9 cellular contexts compared by ENCODE assay signal in the genomic region with DNA sequence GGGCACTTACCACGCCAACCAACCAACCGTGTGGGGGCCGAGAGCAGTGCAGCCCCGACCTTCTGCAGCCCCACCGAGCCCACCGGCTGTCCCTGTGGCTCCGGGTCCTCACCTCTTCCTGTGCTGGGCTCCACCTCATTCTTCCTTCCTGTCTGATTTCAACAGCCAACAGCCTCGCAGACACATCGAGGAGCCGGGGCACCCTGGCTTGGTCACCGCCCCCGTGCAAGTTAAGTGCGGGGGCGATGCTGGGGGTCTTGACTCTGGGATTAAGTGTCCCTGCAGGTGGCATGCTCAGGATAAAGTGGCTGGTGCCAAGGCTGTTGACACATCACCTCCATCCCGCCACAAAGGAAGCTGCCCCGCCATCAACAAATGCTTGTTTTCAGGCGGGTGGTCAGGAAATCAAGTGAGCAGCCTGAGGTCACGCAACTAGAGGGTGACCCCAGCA. TPM values are rescaled to one million over a fixed set of nuclear protein-coding genes. Genes with fewer than 3 reads are reported as not detected.
A peak's percentile ranks its signal among the peaks of the same experiment; 100 is the strongest.
DNase-seq lines count a peak whose midpoint lies in the region; ATAC-seq, FAIRE-seq and TF ChIP-seq lines count a peak whose summit lies in the region.
"Had no signal": no experiment of that assay in that cellular context is flagged by ENCODE, and none has a peak within 500 bp of the region (broad histone marks: within the 10 kb centered on the region; RNA-seq: fewer than 3 reads in every experiment).

A gene with protein sequence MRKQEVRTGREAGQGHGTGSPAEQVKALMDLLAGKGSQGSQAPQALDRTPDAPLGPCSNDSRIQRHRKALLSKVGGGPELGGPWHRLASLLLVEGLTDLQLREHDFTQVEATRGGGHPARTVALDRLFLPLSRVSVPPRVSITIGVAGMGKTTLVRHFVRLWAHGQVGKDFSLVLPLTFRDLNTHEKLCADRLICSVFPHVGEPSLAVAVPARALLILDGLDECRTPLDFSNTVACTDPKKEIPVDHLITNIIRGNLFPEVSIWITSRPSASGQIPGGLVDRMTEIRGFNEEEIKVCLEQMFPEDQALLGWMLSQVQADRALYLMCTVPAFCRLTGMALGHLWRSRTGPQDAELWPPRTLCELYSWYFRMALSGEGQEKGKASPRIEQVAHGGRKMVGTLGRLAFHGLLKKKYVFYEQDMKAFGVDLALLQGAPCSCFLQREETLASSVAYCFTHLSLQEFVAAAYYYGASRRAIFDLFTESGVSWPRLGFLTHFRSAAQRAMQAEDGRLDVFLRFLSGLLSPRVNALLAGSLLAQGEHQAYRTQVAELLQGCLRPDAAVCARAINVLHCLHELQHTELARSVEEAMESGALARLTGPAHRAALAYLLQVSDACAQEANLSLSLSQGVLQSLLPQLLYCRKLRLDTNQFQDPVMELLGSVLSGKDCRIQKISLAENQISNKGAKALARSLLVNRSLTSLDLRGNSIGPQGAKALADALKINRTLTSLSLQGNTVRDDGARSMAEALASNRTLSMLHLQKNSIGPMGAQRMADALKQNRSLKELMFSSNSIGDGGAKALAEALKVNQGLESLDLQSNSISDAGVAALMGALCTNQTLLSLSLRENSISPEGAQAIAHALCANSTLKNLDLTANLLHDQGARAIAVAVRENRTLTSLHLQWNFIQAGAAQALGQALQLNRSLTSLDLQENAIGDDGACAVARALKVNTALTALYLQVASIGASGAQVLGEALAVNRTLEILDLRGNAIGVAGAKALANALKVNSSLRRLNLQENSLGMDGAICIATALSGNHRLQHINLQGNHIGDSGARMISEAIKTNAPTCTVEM (minus strand): TSS at position 102 of the 451 bp plus-strand sequence. CDS start 12,367 bp downstream, outside the sequence.

- no peaks in the 10 kb centered on the region for H3K79me2 ChIP-seq in astrocyte (ENCODE audit: insufficient read depth, low read length)

- CTCF ChIA-PET in Calu3 (lab: Charles Lee) = no interaction called here

- H3K36me3 ChIP-seq in astrocyte (ENCODE audit: insufficient read depth, low read length) = no peaks in the 10 kb centered on the region

- H4K20me1 ChIP-seq in astrocyte (ENCODE audit: insufficient read depth, low read length) = no peaks in the 10 kb centered on the region

- H3K4me1 Mint-ChIP-seq in astrocyte (ENCODE audit: low read depth, unreplicated experiment) = peaks cover 9% of the 10 kb centered on the region
- no peaks in the 10 kb centered on the region for H3K4me1 Mint-ChIP-seq in Calu3 (ENCODE audit: low read depth, unreplicated experiment)

- ATAC-seq in HG02852 (IDR thresholded peaks at IDR 0.05; ENCODE audit: unreplicated experiment) = no peak
- no peak for ATAC-seq in GM21825 (IDR thresholded peaks at IDR 0.05; ENCODE audit: unreplicated experiment)

- H3K9me3 ChIP-seq in astrocyte (ENCODE audit: insufficient read depth, low read depth, low read length) = no peaks in the 10 kb centered on the region

- H2AFZ ChIP-seq in astrocyte (ENCODE audit: low read depth, low read length) = no peak within 1 kb of the TSS

- peaks cover 3% of the 10 kb centered on the region for H3K4me1 ChIP-seq in astrocyte (ENCODE audit: insufficient read depth, low read length)

- no peak within 1 kb of the TSS for H3K4me3 ChIP-seq in astrocyte (ENCODE audit: insufficient read depth, low read depth, low read length)

- H3K27me3 Mint-ChIP-seq in astrocyte (ENCODE audit: low read depth, unreplicated experiment) (no peaks in the 10 kb centered on the region), Calu3 (ENCODE audit: unreplicated experiment) (peaks cover 13% of the 10 kb centered on the region)

- H3K36me3 Mint-ChIP-seq in astrocyte (ENCODE audit: low read depth, unreplicated experiment) (peaks cover 3% of the 10 kb centered on the region), Calu3 (ENCODE audit: insufficient read depth, unreplicated experiment) (no peaks in the 10 kb centered on the region)

- H3K27ac Mint-ChIP-seq in astrocyte (ENCODE audit: unreplicated experiment) (peak within 1 kb of the TSS; percentile 44), Calu3 (ENCODE audit: unreplicated experiment) (no peak within 1 kb of the TSS)

- no peak within 1 kb of the TSS for H3K9ac ChIP-seq in astrocyte (ENCODE audit: low read length)

- peak; percentile 74 for TF ChIP-seq POLR2A in GM18951 (IDR thresholded peaks at IDR 0.05; ENCODE audit: extremely low read depth, insufficient read depth, insufficient read length)

- no peak within 1 kb of the TSS for H3K4me3 Mint-ChIP-seq in astrocyte (ENCODE audit: unreplicated experiment)
- H3K4me3 Mint-ChIP-seq in Calu3 (ENCODE audit: low read depth, unreplicated experiment) = no peak within 1 kb of the TSS

- H3K27ac ChIP-seq in astrocyte (ENCODE audit: low read depth, low read length) = no peak within 1 kb of the TSS
- H3K27ac ChIP-seq: VCaP had no signal

- H3K4me2 ChIP-seq in astrocyte (ENCODE audit: low read length) = no peak within 1 kb of the TSS

- TF ChIP-seq CTCF in astrocyte (IDR thresholded peaks at IDR 0.05; ENCODE audit: insufficient read depth, low read depth, low read length) (no peak), Calu3 (IDR thresholded peaks at IDR 0.05; ENCODE audit: unreplicated experiment) (no peak)

- no peak for DNase-seq in astrocyte (ENCODE audit: low read depth)
- peak; percentile 14 to 21 for DNase-seq in stimulated activated CD4-positive, alpha-beta T cell treated with anti-CD3 and anti-CD28 coated beads, Interleukin-2, amount 100 ng/mL, for 48 hours
- no peak for DNase-seq in SW 1271 (lab: John Stamatoyannopoulos, UW)
- no peak for DNase-seq in Calu3

- intact Hi-C loops in T-helper 2 cell treated with Interferon-gamma antibody and Interleukin-4, amounts not matched to agents 100 ng/mL and 5 ng/mL, for 36 hours (cut with micrococcal nuclease) = loop anchor here (2.0 to 10.0 kb wide), 2 partner anchors 75 to 77 kb away; a partner anchor contains a TSS
- intact Hi-C loops in Calu3 (cut with micrococcal nuclease; ENCODE audit: unreplicated experiment) = no loop called here

- no peaks in the 10 kb centered on the region for H3K27me3 ChIP-seq in astrocyte (ENCODE audit: insufficient read depth, low read length)

- FAIRE-seq in astrocyte (lab: Jason Lieb, UNC) = no peak

- no peaks in the 10 kb centered on the region for H3K9me3 Mint-ChIP-seq in astrocyte (ENCODE audit: unreplicated experiment)
- no peaks in the 10 kb centered on the region for H3K9me3 Mint-ChIP-seq in Calu3 (ENCODE audit: low read depth, unreplicated experiment)

- in situ Hi-C loops in GM18951 (cut with MboI; ENCODE audit: low sequenced_read_pairs, unreplicated experiment) = no loop called here

- no TSS peak for BruUV-seq in Calu3 (replicated peaks; lab: Mats Ljungman, UMichigan)

RNA-seq across cellular contexts. Expression of the gene that starts here (rescaled TPM):
- total RNA-seq in T-helper 2 cell treated with Interferon-gamma antibody and Interleukin-4, amounts not matched to agents 100 ng/mL and 5 ng/mL, for 36 hours = 89.9 and 95.4 TPM in 2 replicates
- total RNA-seq in astrocyte (0.17 and 0.23 TPM in 2 replicates), Calu3 (2022) (0.37 and 0.42 TPM in 2 replicates)

Comparison
In these comparisons a context has a peak if more than half of its experiments do, and no peak if none do; other contexts are left out.
1. RNA of the gene that starts here (total RNA-seq): 89.9 to 95.4 TPM in T-helper 2 cell treated with Interferon-gamma antibody and Interleukin-4, amounts not matched to agents 100 ng/mL and 5 ng/mL, for 36 hours; 0.37 to 0.42 TPM in Calu3 and 0.17 to 0.23 TPM in astrocyte; every median in the first group is over 10 times any median in the second.
2. DNase-seq: peak in stimulated activated CD4-positive, alpha-beta T cell treated with anti-CD3 and anti-CD28 coated beads, Interleukin-2, amount 100 ng/mL, for 48 hours (2 of 2); none in astrocyte (single experiment), SW 1271 (0 of 2) and Calu3 (single experiment).